In genomic region chr12:44875417-44875953, GRCh38 we compare ENCODE assay signal across 8 cellular contexts. TPM values are rescaled to one million over a fixed set of nuclear protein-coding genes. Genes with fewer than 3 reads are reported as not detected.
A peak's percentile ranks its signal among the peaks of the same experiment; 100 is the strongest.
DNase-seq lines count a peak whose midpoint lies in the region; ATAC-seq and TF ChIP-seq lines count a peak whose summit lies in the region.

No MANE protein-coding gene starts in this region.

- H3K4me1 Mint-ChIP-seq in activated CD4-positive, alpha-beta memory T cell treated with anti-CD3 and anti-CD28 coated beads for 36 hours (ENCODE audit: low read depth) = peaks cover 35% of the 10 kb centered on the region
- peaks cover 20% of the 10 kb centered on the region for H3K4me1 Mint-ChIP-seq in osteocyte (ENCODE audit: unreplicated experiment)

- POLR2A ChIA-PET in activated CD4-positive, alpha-beta memory T cell treated with anti-CD3 and anti-CD28 coated beads for 36 hours (lab: Charles Lee) = interaction anchor here (0.7 to 2.6 kb wide), 4 partner anchors 14 to 100 kb away, joined by 3 to 8 read pairs (median 6); no protein-coding TSS in a partner anchor

- peak; percentile 33 for DNase-seq in DMS114 treated with DMSO at 0.1 percent for 48 hours (lab: John Stamatoyannopoulos, UW; ENCODE audit: unreplicated experiment)
- peak; percentile 30 for DNase-seq in activated CD4-positive, alpha-beta memory T cell treated with anti-CD3 and anti-CD28 coated beads for 36 hours
- DNase-seq in fibroblast of mammary gland (ENCODE audit: low read depth) = no peak
- DNase-seq in osteocyte (ENCODE audit: extremely low spot score, unreplicated experiment) = no peak
- no peak for DNase-seq in GM19238 (ENCODE audit: insufficient read length, low spot score)

- TF ChIP-seq CTCF in fibroblast of mammary gland (conservative IDR thresholded peaks at IDR 0.05; ENCODE audit: control insufficient read depth, insufficient read depth, low read depth, low read length) = no peak
- TF ChIP-seq CTCF in osteocyte (IDR thresholded peaks at IDR 0.05) = no peak

- peaks cover 4% of the 10 kb centered on the region for H3K36me3 Mint-ChIP-seq in activated CD4-positive, alpha-beta memory T cell treated with anti-CD3 and anti-CD28 coated beads for 36 hours
- H3K36me3 Mint-ChIP-seq in osteocyte (ENCODE audit: unreplicated experiment) = no peaks in the 10 kb centered on the region

- H3K4me3 Mint-ChIP-seq in activated CD4-positive, alpha-beta memory T cell treated with anti-CD3 and anti-CD28 coated beads for 36 hours = peak overlapping the region; percentile 99
- H3K4me3 Mint-ChIP-seq in osteocyte (ENCODE audit: unreplicated experiment) = peak overlapping the region; percentile 65

- peaks cover 24% of the 10 kb centered on the region for H3K27me3 ChIP-seq in HUES48 (ENCODE audit: control insufficient read depth, insufficient read depth, low read length)

- intact Hi-C loops in activated CD4-positive, alpha-beta memory T cell treated with anti-CD3 and anti-CD28 coated beads for 36 hours (cut with micrococcal nuclease) = loop anchor here (1.0 to 5.0 kb wide), 4 partner anchors 27 to 858 kb away; no protein-coding TSS in a partner anchor

- H3K9me3 ChIP-seq in HUES48 (ENCODE audit: control insufficient read depth, insufficient read depth, low read length) = no peaks in the 10 kb centered on the region

- peak overlapping the region; percentile 63 for H3K27ac ChIP-seq in HUES48 (ENCODE audit: low read depth, low read length)

- H3K4me3 ChIP-seq in HUES48 (ENCODE audit: low read depth, low read length) = peak overlapping the region; percentile 75
- peak overlapping the region; percentile 14 for H3K4me3 ChIP-seq in fibroblast of mammary gland (ENCODE audit: control insufficient read depth, low read depth, low read length)

- CTCF ChIA-PET in activated CD4-positive, alpha-beta memory T cell treated with anti-CD3 and anti-CD28 coated beads for 36 hours (lab: Charles Lee) = interaction anchor here (1.0 to 8.2 kb wide), 11 partner anchors 13 to 221 kb away, joined by 3 to 163 read pairs (median 5); no protein-coding TSS in a partner anchor

- H3K27ac Mint-ChIP-seq in activated CD4-positive, alpha-beta memory T cell treated with anti-CD3 and anti-CD28 coated beads for 36 hours = peak overlapping the region; percentile 61
- H3K27ac Mint-ChIP-seq in osteocyte (ENCODE audit: unreplicated experiment) = no peak overlapping the region

- peaks cover 14% of the 10 kb centered on the region for H3K27me3 Mint-ChIP-seq in activated CD4-positive, alpha-beta memory T cell treated with anti-CD3 and anti-CD28 coated beads for 36 hours
- peaks cover 57% of the 10 kb centered on the region for H3K27me3 Mint-ChIP-seq in osteocyte (ENCODE audit: unreplicated experiment)

- no peaks in the 10 kb centered on the region for H3K36me3 ChIP-seq in HUES48 (ENCODE audit: control insufficient read depth, insufficient read depth, low read length)

- H3K9me3 Mint-ChIP-seq in activated CD4-positive, alpha-beta memory T cell treated with anti-CD3 and anti-CD28 coated beads for 36 hours = peaks cover 10% of the 10 kb centered on the region
- H3K9me3 Mint-ChIP-seq in osteocyte (ENCODE audit: unreplicated experiment) = peaks cover 3% of the 10 kb centered on the region

- H3K4me1 ChIP-seq in HUES48 (ENCODE audit: control insufficient read depth, insufficient read depth, low read length) = peaks cover 17% of the 10 kb centered on the region; the same call in 1 of the 2 replicates

- H3K9ac ChIP-seq in HUES48 (ENCODE audit: low read depth, low read length) = peak overlapping the region; percentile 52

- ATAC-seq in HG03139 (IDR thresholded peaks at IDR 0.05; ENCODE audit: unreplicated experiment) (no peak), GM21390 (IDR thresholded peaks at IDR 0.05; ENCODE audit: unreplicated experiment) (no peak)

RNA-seq across cellular contexts. Expression of gene NELL2, which starts 0.6 kb away (rescaled TPM):
- total RNA-seq in activated CD4-positive, alpha-beta memory T cell treated with anti-CD3 and anti-CD28 coated beads for 36 hours = 10 to 100 TPM; 40.5 to 43.5 TPM
- not detected in 2 replicates for total RNA-seq in osteocyte

Comparison
In these comparisons a context has a peak if more than half of its experiments do, and no peak if none do; other contexts are left out.
1. DNase-seq: peak in DMS114 treated with DMSO at 0.1 percent for 48 hours (single experiment) and activated CD4-positive, alpha-beta memory T cell treated with anti-CD3 and anti-CD28 coated beads for 36 hours (single experiment); none in fibroblast of mammary gland (single experiment), osteocyte (single experiment) and GM19238 (single experiment).
2. RNA of gene NELL2, which starts 0.6 kb away (total RNA-seq): 40.5 to 43.5 TPM in activated CD4-positive, alpha-beta memory T cell treated with anti-CD3 and anti-CD28 coated beads for 36 hours; not detected in osteocyte; every median in the first group is over 10 times any median in the second.